ENCODE assay signal across 1 cellular context in the genomic region with DNA sequence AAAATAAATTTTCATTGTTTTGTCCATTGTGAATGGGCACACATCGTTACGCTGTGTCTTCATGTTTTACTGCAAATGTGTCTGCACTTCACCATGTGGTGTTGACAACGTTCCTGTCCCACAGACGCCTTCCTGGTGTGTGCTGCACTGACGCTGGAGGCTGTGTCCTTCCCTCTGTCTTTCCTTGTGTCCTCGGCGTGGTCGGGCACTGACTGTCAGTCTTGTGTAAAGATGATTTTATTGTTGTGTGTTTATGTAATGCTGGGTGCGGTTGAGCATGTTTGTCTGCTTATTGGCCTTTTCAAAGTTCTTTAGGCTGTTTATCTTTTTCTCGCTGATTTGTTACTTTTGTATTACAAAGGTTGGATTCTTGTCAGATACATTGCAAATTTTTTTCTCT.
TF ChIP-seq lines count a peak whose summit lies in the region.

No MANE protein-coding gene starts in this region.

TF ChIP-seq in GM23338, 12 proteins besides CTCF, POLR2A, EP300 and RAD21:
- TF ChIP-seq POLR2AphosphoS5 (IDR thresholded peaks at IDR 0.05; ENCODE audit: low read depth): no peak
- no peak for TF ChIP-seq STAT1 (IDR thresholded peaks at IDR 0.05; ENCODE audit: unreplicated experiment)
- no peak for TF ChIP-seq ZNF462 (CRISPR knock-in tag; IDR thresholded peaks at IDR 0.05)
- TF ChIP-seq NANOG (IDR thresholded peaks at IDR 0.05; ENCODE audit: borderline replicate concordance): no peak
- TF ChIP-seq EZH2 (IDR thresholded peaks at IDR 0.05; ENCODE audit: low read depth, unreplicated experiment): no peak
- no peak for TF ChIP-seq CREB1 (CRISPR knock-in tag; IDR thresholded peaks at IDR 0.05; ENCODE audit: low read depth)
- TF ChIP-seq, protein P1, sequence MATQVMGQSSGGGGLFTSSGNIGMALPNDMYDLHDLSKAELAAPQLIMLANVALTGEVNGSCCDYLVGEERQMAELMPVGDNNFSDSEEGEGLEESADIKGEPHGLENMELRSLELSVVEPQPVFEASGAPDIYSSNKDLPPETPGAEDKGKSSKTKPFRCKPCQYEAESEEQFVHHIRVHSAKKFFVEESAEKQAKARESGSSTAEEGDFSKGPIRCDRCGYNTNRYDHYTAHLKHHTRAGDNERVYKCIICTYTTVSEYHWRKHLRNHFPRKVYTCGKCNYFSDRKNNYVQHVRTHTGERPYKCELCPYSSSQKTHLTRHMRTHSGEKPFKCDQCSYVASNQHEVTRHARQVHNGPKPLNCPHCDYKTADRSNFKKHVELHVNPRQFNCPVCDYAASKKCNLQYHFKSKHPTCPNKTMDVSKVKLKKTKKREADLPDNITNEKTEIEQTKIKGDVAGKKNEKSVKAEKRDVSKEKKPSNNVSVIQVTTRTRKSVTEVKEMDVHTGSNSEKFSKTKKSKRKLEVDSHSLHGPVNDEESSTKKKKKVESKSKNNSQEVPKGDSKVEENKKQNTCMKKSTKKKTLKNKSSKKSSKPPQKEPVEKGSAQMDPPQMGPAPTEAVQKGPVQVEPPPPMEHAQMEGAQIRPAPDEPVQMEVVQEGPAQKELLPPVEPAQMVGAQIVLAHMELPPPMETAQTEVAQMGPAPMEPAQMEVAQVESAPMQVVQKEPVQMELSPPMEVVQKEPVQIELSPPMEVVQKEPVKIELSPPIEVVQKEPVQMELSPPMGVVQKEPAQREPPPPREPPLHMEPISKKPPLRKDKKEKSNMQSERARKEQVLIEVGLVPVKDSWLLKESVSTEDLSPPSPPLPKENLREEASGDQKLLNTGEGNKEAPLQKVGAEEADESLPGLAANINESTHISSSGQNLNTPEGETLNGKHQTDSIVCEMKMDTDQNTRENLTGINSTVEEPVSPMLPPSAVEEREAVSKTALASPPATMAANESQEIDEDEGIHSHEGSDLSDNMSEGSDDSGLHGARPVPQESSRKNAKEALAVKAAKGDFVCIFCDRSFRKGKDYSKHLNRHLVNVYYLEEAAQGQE (IDR thresholded peaks at IDR 0.05; ENCODE audit: unreplicated experiment): no peak
